ENCODE assay signal across 8 cellular contexts in genomic region chr16:48383204-48383876, GRCh38. TPM values are rescaled to one million over a fixed set of nuclear protein-coding genes. Genes with fewer than 3 reads are reported as not detected.
DNase-seq lines count a peak whose midpoint lies in the region; ATAC-seq, FAIRE-seq and TF ChIP-seq lines count a peak whose summit lies in the region.

No MANE protein-coding gene starts in this region.

- intact Hi-C loops in activated B cell treated with CpG ODN at 0.5 μM for 24 hours (cut with micrococcal nuclease) = loop anchor here (1.0 kb wide), 1 partner anchor 8 kb away; no protein-coding TSS in a partner anchor

- H3K9me3 ChIP-seq in HAP-1 = peaks cover 3% of the 10 kb centered on the region; the same call in 1 of the 2 replicates

- H3K27ac Mint-ChIP-seq in activated B cell treated with CpG ODN at 0.5 μM for 24 hours = peak overlapping the region; percentile 88
- H3K27ac Mint-ChIP-seq in stimulated activated effector memory CD8-positive, alpha-beta T cell treated with anti-CD3 and anti-CD28 coated beads, Interleukin-12 subunit alpha, Interleukin-12 subunit beta, amount 100 ng/mL, for 72 hours = peak overlapping the region; percentile 94

- no peaks in the 10 kb centered on the region for H3K27me3 Mint-ChIP-seq in activated B cell treated with CpG ODN at 0.5 μM for 24 hours

- peaks cover 54% of the 10 kb centered on the region for H3K4me1 Mint-ChIP-seq in activated B cell treated with CpG ODN at 0.5 μM for 24 hours
- peaks cover 44% of the 10 kb centered on the region for H3K4me1 Mint-ChIP-seq in stimulated activated effector memory CD8-positive, alpha-beta T cell treated with anti-CD3 and anti-CD28 coated beads, Interleukin-12 subunit alpha, Interleukin-12 subunit beta, amount 100 ng/mL, for 72 hours

- DNase-seq in HAP-1 (ENCODE audit: low spot score in 2 of 2) (no peak), activated B cell treated with CpG ODN at 0.5 μM for 24 hours (no peak), hepatic stellate cell (ENCODE audit: low spot score) (peak; percentile 25), D721Med (ENCODE audit: insufficient read length, low spot score) (no peak), GM13976 (ENCODE audit: low spot score) (no peak), NK-92 (lab: John Stamatoyannopoulos, UW; ENCODE audit: unreplicated experiment) (no peak)
- DNase-seq in stimulated activated effector memory CD8-positive, alpha-beta T cell treated with anti-CD3 and anti-CD28 coated beads, Interleukin-12 subunit alpha, Interleukin-12 subunit beta, amount 100 ng/mL, for 72 hours (ENCODE audit: low spot score in 2 of 2) = no peak

- H3K36me3 ChIP-seq in HAP-1 (replicated peaks) = no peaks in the 10 kb centered on the region

- peak overlapping the region; percentile 93 for H3K4me3 Mint-ChIP-seq in activated B cell treated with CpG ODN at 0.5 μM for 24 hours
- peak overlapping the region; percentile 86 for H3K4me3 Mint-ChIP-seq in stimulated activated effector memory CD8-positive, alpha-beta T cell treated with anti-CD3 and anti-CD28 coated beads, Interleukin-12 subunit alpha, Interleukin-12 subunit beta, amount 100 ng/mL, for 72 hours

- peaks cover 6% of the 10 kb centered on the region for H3K36me3 Mint-ChIP-seq in activated B cell treated with CpG ODN at 0.5 μM for 24 hours (ENCODE audit: low read depth)
- peaks cover 20% of the 10 kb centered on the region for H3K36me3 Mint-ChIP-seq in stimulated activated effector memory CD8-positive, alpha-beta T cell treated with anti-CD3 and anti-CD28 coated beads, Interleukin-12 subunit alpha, Interleukin-12 subunit beta, amount 100 ng/mL, for 72 hours

- CTCF ChIA-PET in activated B cell treated with CpG ODN at 0.5 μM for 24 hours (lab: Charles Lee) = interaction anchor here (0.9 to 1.2 kb wide), 3 partner anchors 27 to 240 kb away, joined by 3 to 5 read pairs (median 3); no protein-coding TSS in a partner anchor

- no peaks in the 10 kb centered on the region for H3K27me3 ChIP-seq in HAP-1 (ENCODE audit: low read depth)

- peak overlapping the region; percentile 68 for H3K4me3 ChIP-seq in HAP-1

- no peak for FAIRE-seq in D721Med (lab: Jason Lieb, UNC)

- POLR2A ChIA-PET in activated B cell treated with CpG ODN at 0.5 μM for 24 hours (lab: Charles Lee) = interaction anchor here (1.0 to 4.4 kb wide), 5 partner anchors 17 to 229 kb away, joined by 3 to 49 read pairs (median 15); no protein-coding TSS in a partner anchor

- no peak for TF ChIP-seq CTCF in activated B cell treated with CpG ODN at 0.5 μM for 24 hours (IDR thresholded peaks at IDR 0.05)
- no peak for TF ChIP-seq CTCF in D721Med (IDR thresholded peaks at IDR 0.05; ENCODE audit: insufficient read depth, missing control alignments)
- no peak for TF ChIP-seq CTCF in GM13976 (IDR thresholded peaks at IDR 0.05; ENCODE audit: borderline replicate concordance, control extremely low read depth, extremely low read depth, insufficient read depth, missing control alignments)

- ATAC-seq in activated B cell treated with CpG ODN at 0.5 μM for 24 hours (ENCODE audit: low read depth) (no peak), HG02840 (IDR thresholded peaks at IDR 0.05; ENCODE audit: low FRiP score, unreplicated experiment) (no peak)
- ATAC-seq in stimulated activated effector memory CD8-positive, alpha-beta T cell treated with anti-CD3 and anti-CD28 coated beads, Interleukin-12 subunit alpha, Interleukin-12 subunit beta, amount 100 ng/mL, for 72 hours = no peak

- peaks cover 46% of the 10 kb centered on the region for H3K4me1 ChIP-seq in HAP-1

- in situ Hi-C loops in HAP-1 (cut with MboI; ENCODE audit: low sequenced_read_pairs) (no loop called here), GM13976 (cut with MboI; ENCODE audit: low sequenced_read_pairs, unreplicated experiment) (no loop called here)

- no peaks in the 10 kb centered on the region for H3K9me3 Mint-ChIP-seq in activated B cell treated with CpG ODN at 0.5 μM for 24 hours
- H3K9me3 Mint-ChIP-seq in stimulated activated effector memory CD8-positive, alpha-beta T cell treated with anti-CD3 and anti-CD28 coated beads, Interleukin-12 subunit alpha, Interleukin-12 subunit beta, amount 100 ng/mL, for 72 hours = no peaks in the 10 kb centered on the region

RNA-seq across cellular contexts. Expression of gene SIAH1, which starts 1.9 kb away (rescaled TPM):
- 26.9 and 31.5 TPM in 2 replicates for total RNA-seq in activated B cell treated with CpG ODN at 0.5 μM for 24 hours
